Comparison of ENCODE assay signal across 7 cellular contexts in genomic region chr17:45170976-45171337, GRCh38. TPM values are rescaled to one million over a fixed set of nuclear protein-coding genes. Genes with fewer than 3 reads are reported as not detected.
DNase-seq lines count a peak whose midpoint lies in the region; ATAC-seq and TF ChIP-seq lines count a peak whose summit lies in the region.

No MANE protein-coding gene starts in this region.

- H3K4me3 ChIP-seq in heart right ventricle (peak overlapping the region in 7 of 10 donors; percentile 11 to 47 (median 35)), sigmoid colon (peak overlapping the region; percentile 24 to 42 (median 34))

- peak overlapping the region; percentile 76 for H3K4me3 Mint-ChIP-seq in activated T-helper 17 cell treated with anti-CD3 and anti-CD28 coated beads, Interleukin-2, amount 50 U/mL, for 72 hours

- peaks cover 5% of the 10 kb centered on the region for H3K4me1 Mint-ChIP-seq in activated T-helper 17 cell treated with anti-CD3 and anti-CD28 coated beads, Interleukin-2, amount 50 U/mL, for 72 hours

- DNase-seq in HT-29 (ENCODE audit: low spot score) (peak; percentile 83), heart right ventricle (peak; percentile 55 to 58), sigmoid colon (peak; percentile 91), NCI-H1436 treated with DMSO at 0.1 percent for 48 hours (lab: John Stamatoyannopoulos, UW) (no peak)
- DNase-seq in activated CD4-positive, CD25-positive, alpha-beta regulatory T cell treated with anti-CD3 and anti-CD28 coated beads, Interleukin-2, amount 50 U/mL, for 72 hours, result no peak

- peak overlapping the region; percentile 70 to 94 (median 84) for H3K27ac ChIP-seq in heart right ventricle
- peak overlapping the region; percentile 84 to 98 (median 92) for H3K27ac ChIP-seq in sigmoid colon

- ATAC-seq in activated T-helper 17 cell treated with anti-CD3 and anti-CD28 coated beads, Interleukin-2, amount 50 U/mL, for 72 hours (replicated peaks), result no peak
- ATAC-seq in heart right ventricle, result peak; percentile 64 to 86 (median 80)
- no peak for ATAC-seq in GM18907 (IDR thresholded peaks at IDR 0.05; ENCODE audit: unreplicated experiment)

- peaks cover 15 to 36% (median 28%) of the 10 kb centered on the region in 9 donors for H3K4me1 ChIP-seq in heart right ventricle
- peaks cover 0 to 42% (median 35%) of the 10 kb centered on the region in 4 donors for H3K4me1 ChIP-seq in sigmoid colon

- intact Hi-C loops in heart right ventricle (cut with DNase I), result no loop called here
- intact Hi-C loops in sigmoid colon (cut with DNase I), result no loop called here

- peak in 1 of 2 donors; percentile 15 for TF ChIP-seq POLR2A in sigmoid colon (IDR thresholded peaks at IDR 0.05)

- no peaks in the 10 kb centered on the region for H3K9me3 Mint-ChIP-seq in activated T-helper 17 cell treated with anti-CD3 and anti-CD28 coated beads, Interleukin-2, amount 50 U/mL, for 72 hours

- TF ChIP-seq CTCF in heart right ventricle (IDR thresholded peaks at IDR 0.05) (no peak), sigmoid colon (IDR thresholded peaks at IDR 0.05) (no peak)

- H3K9me3 ChIP-seq in heart right ventricle (no peaks in the 10 kb centered on the region), sigmoid colon (no peaks in the 10 kb centered on the region)

- WGBS in heart right ventricle, 2 donors, result 22 to 26% methylated on average over 4 of the region's 4 CpGs
- WGBS in sigmoid colon, 2 donors, result 18 to 37% methylated on average over 4 of the region's 4 CpGs

- no peaks in the 10 kb centered on the region for H3K27me3 Mint-ChIP-seq in activated T-helper 17 cell treated with anti-CD3 and anti-CD28 coated beads, Interleukin-2, amount 50 U/mL, for 72 hours

- no peak for TF ChIP-seq EP300 in sigmoid colon (IDR thresholded peaks at IDR 0.05)

- H3K36me3 ChIP-seq in heart right ventricle, result peaks cover 0 to 13% (median 0%) of the 10 kb centered on the region in 9 donors
- H3K36me3 ChIP-seq in sigmoid colon, result peaks cover 0 to 4% (median 0%) of the 10 kb centered on the region in 4 donors

- H3K27me3 ChIP-seq in heart right ventricle (no peaks in the 10 kb centered on the region), sigmoid colon (no peaks in the 10 kb centered on the region)

- no peaks in the 10 kb centered on the region for H3K36me3 Mint-ChIP-seq in activated T-helper 17 cell treated with anti-CD3 and anti-CD28 coated beads, Interleukin-2, amount 50 U/mL, for 72 hours (ENCODE audit: low read depth)

- H3K27ac Mint-ChIP-seq in activated T-helper 17 cell treated with anti-CD3 and anti-CD28 coated beads, Interleukin-2, amount 50 U/mL, for 72 hours, result peak overlapping the region; percentile 93

RNA-seq across cellular contexts. Expression of gene HEXIM2, which starts 9.3 kb away (rescaled TPM):
- total RNA-seq in HT-29 (2014; rRNA removed; shearing (Covaris generic)), result 9.0 and 9.5 TPM in 2 replicates
- total RNA-seq in activated T-helper 17 cell treated with anti-CD3 and anti-CD28 coated beads, Interleukin-2, amount 50 U/mL, for 72 hours, result 1 to 10 TPM; 6.1 to 8.5 TPM
- total RNA-seq in heart right ventricle (10 to 100 TPM in 1 of 10 donors, 1 to 10 TPM in 9; 4.6 to 10.3 (median 6.3) TPM), sigmoid colon (10 to 100 TPM in 2 of 4 donors, 1 to 10 TPM in 2; 7.5 to 14.7 (median 11.2) TPM)
- polyA plus RNA-seq in heart right ventricle (1 to 10 TPM; 3.0 to 6.4 TPM), sigmoid colon (1 to 10 TPM; 1.8 to 7.8 (median 6.6) TPM)

RNA-seq across cellular contexts. Expression of gene HEXIM1, which starts 22.7 kb away (rescaled TPM):
- 9.4 and 9.6 TPM in 2 replicates for total RNA-seq in HT-29 (2014; rRNA removed; shearing (Covaris generic))
- 10 to 100 TPM; 45.9 to 66.4 TPM for total RNA-seq in activated T-helper 17 cell treated with anti-CD3 and anti-CD28 coated beads, Interleukin-2, amount 50 U/mL, for 72 hours
- total RNA-seq in heart right ventricle (10 to 100 TPM; 17.0 to 37.4 (median 20.1) TPM), sigmoid colon (10 to 100 TPM; 41.0 to 60.9 (median 49.4) TPM)
- polyA plus RNA-seq in heart right ventricle (10 to 100 TPM in 1 of 2 donors, 1 to 10 TPM in 1; 8.4 to 11.0 TPM), sigmoid colon (10 to 100 TPM; 21.6 to 38.8 (median 24.7) TPM)

RNA-seq across cellular contexts. Expression of gene ACBD4, which starts 35.5 kb away (rescaled TPM):
- 12.0 and 12.3 TPM in 2 replicates for total RNA-seq in HT-29 (2014; rRNA removed; shearing (Covaris generic))
- total RNA-seq in activated T-helper 17 cell treated with anti-CD3 and anti-CD28 coated beads, Interleukin-2, amount 50 U/mL, for 72 hours, result 10 to 100 TPM in 1 of 2 donors, 1 to 10 TPM in 1; 9.8 to 12.6 TPM
- total RNA-seq in heart right ventricle (1 to 10 TPM; 6.1 to 9.7 (median 7.3) TPM), sigmoid colon (10 to 100 TPM; 20.0 to 24.9 (median 21.9) TPM)
- polyA plus RNA-seq in heart right ventricle (10 to 100 TPM in 1 of 2 donors, 1 to 10 TPM in 1; 4.2 to 16.7 TPM), sigmoid colon (10 to 100 TPM; 13.2 to 36.5 (median 20.1) TPM)

RNA-seq across cellular contexts. Expression of gene PLCD3, which starts 38.6 kb away (rescaled TPM):
- 130 and 142 TPM in 2 replicates for total RNA-seq in HT-29 (2014; rRNA removed; shearing (Covaris generic))
- 1 to 10 TPM; 3.1 to 6.5 TPM for total RNA-seq in activated T-helper 17 cell treated with anti-CD3 and anti-CD28 coated beads, Interleukin-2, amount 50 U/mL, for 72 hours
- 100 to 1,000 TPM in 9 of 10 donors, 10 to 100 TPM in 1; 87.2 to 188 (median 115) TPM for total RNA-seq in heart right ventricle
- polyA plus RNA-seq in heart right ventricle, result 10 to 100 TPM; 44.6 to 72.3 TPM
- total RNA-seq in sigmoid colon, result 10 to 100 TPM; 27.4 to 45.7 (median 33.9) TPM
- 100 to 1,000 TPM; 114 to 274 (median 137) TPM for polyA plus RNA-seq in sigmoid colon

RNA-seq across cellular contexts. Expression of gene FMNL1, which starts 50.7 kb away (rescaled TPM):
- total RNA-seq in HT-29 (2014; rRNA removed; shearing (Covaris generic)), result 0.03 TPM in 1 of 2 replicates, not detected in the other
- total RNA-seq in activated T-helper 17 cell treated with anti-CD3 and anti-CD28 coated beads, Interleukin-2, amount 50 U/mL, for 72 hours, result 100 to 1,000 TPM; 262 to 496 TPM
- total RNA-seq in heart right ventricle, result 10 to 100 TPM in 5 of 10 donors, 1 to 10 TPM in 5; 6.3 to 28.7 (median 9.8) TPM
- 10 to 100 TPM in 1 of 2 donors, 1 to 10 TPM in 1; 5.3 to 11.1 TPM for polyA plus RNA-seq in heart right ventricle
- 10 to 100 TPM in 3 of 4 donors, 1 to 10 TPM in 1; 8.9 to 12.7 (median 11.0) TPM for total RNA-seq in sigmoid colon
- polyA plus RNA-seq in sigmoid colon, result 10 to 100 TPM in 2 of 3 donors, 1 to 10 TPM in 1; 9.2 to 35.5 (median 10.8) TPM

Comparison
In these comparisons a context has a peak if more than half of its experiments do, and no peak if none do; other contexts are left out.
1. DNase-seq: peak in HT-29 (single experiment), heart right ventricle (2 of 2) and sigmoid colon (single experiment); none in NCI-H1436 treated with DMSO at 0.1 percent for 48 hours (single experiment) and activated CD4-positive, CD25-positive, alpha-beta regulatory T cell treated with anti-CD3 and anti-CD28 coated beads, Interleukin-2, amount 50 U/mL, for 72 hours (single experiment).
2. ATAC-seq: peak in heart right ventricle (8 of 8); none in activated T-helper 17 cell treated with anti-CD3 and anti-CD28 coated beads, Interleukin-2, amount 50 U/mL, for 72 hours (single experiment) and GM18907 (single experiment).